10 cellular contexts compared by ENCODE assay signal in genomic region chr16:3689731-3690130, GRCh38. TPM values are rescaled to one million over a fixed set of nuclear protein-coding genes. Genes with fewer than 3 reads are reported as not detected.
DNase-seq lines count a peak whose midpoint lies in the region; FAIRE-seq and TF ChIP-seq lines count a peak whose summit lies in the region.
"Had no signal": no experiment of that assay in that cellular context is flagged by ENCODE, and none has a peak within 500 bp of the region (broad histone marks: within the 10 kb centered on the region; RNA-seq: fewer than 3 reads in every experiment).

No MANE protein-coding gene starts in this region.

- H2BK15ac ChIP-seq in mesenchymal stem cell (ENCODE audit: low read depth, poor library complexity, severe bottlenecking) = no peak overlapping the region

- H3K27ac ChIP-seq in GM23248 = peak overlapping the region; percentile 39
- peak overlapping the region; percentile 41 to 54 for H3K27ac ChIP-seq in ascending aorta
- H3K27ac ChIP-seq in mesenchymal stem cell (ENCODE audit: low read length, poor library complexity, severe bottlenecking) = no peak overlapping the region
- H3K27ac ChIP-seq in substantia nigra (ENCODE audit: low read depth, low read length, poor library complexity, severe bottlenecking) = peak overlapping the region; percentile 13
- H3K27ac ChIP-seq: VCaP had no signal

- H3K4me2 ChIP-seq in GM23248 (ENCODE audit: unreplicated experiment) = no peak overlapping the region
- H3K4me2 ChIP-seq in mesenchymal stem cell (ENCODE audit: low read length, poor library complexity, severe bottlenecking) = no peak overlapping the region

- H3K14ac ChIP-seq in mesenchymal stem cell (ENCODE audit: low read length in 2 of 2) = no peak overlapping the region

- intact Hi-C loops in ascending aorta (cut with DNase I) = loop anchor here (1.0 kb wide), 1 partner anchor 191 kb away; the partner anchor contains the start of gene CREBBP

- H2BK12ac ChIP-seq in mesenchymal stem cell (ENCODE audit: low read length in 2 of 2) = no peak overlapping the region

- peaks cover 21% of the 10 kb centered on the region for H3K79me1 ChIP-seq in mesenchymal stem cell (replicated peaks; ENCODE audit: low read length, poor library complexity, severe bottlenecking)

- H3K4me1 ChIP-seq in GM23248 (ENCODE audit: insufficient read depth) = peaks cover 14% of the 10 kb centered on the region
- peaks cover 0 to 9% of the 10 kb centered on the region in 2 donors for H3K4me1 ChIP-seq in ascending aorta
- peaks cover 3% of the 10 kb centered on the region for H3K4me1 ChIP-seq in mesenchymal stem cell (ENCODE audit: control insufficient read depth, insufficient read depth, low read depth, low read length)
- H3K4me1 ChIP-seq: Caco-2 had no signal

- no peaks in the 10 kb centered on the region for H3K27me3 ChIP-seq in GM23248 (replicated peaks; ENCODE audit: insufficient read depth)
- no peaks in the 10 kb centered on the region for H3K27me3 ChIP-seq in ascending aorta
- no peaks in the 10 kb centered on the region for H3K27me3 ChIP-seq in mesenchymal stem cell (ENCODE audit: control insufficient read depth in 1 of 2, insufficient read depth in 1 of 2, low read length in 2 of 2)

- H3K9me2 ChIP-seq in GM23248 (ENCODE audit: insufficient read depth) = no peaks in the 10 kb centered on the region

- WGBS in GM23248 (ENCODE audit: low coverage in 1 of 2, low lambda C conversion rate in 2 of 2, missing lambda C conversion rate in 2 of 2), 2 experiments = 56 to 58% methylated on average over 7 of the region's 7 CpGs
- WGBS in mesenchymal stem cell = 91% methylated on average over 7 of the region's 7 CpGs

- 0 out of 2 replicates have a peak, but pooled peaks cover 15% of the 10 kb centered on the region for H3K79me2 ChIP-seq in GM23248 (ENCODE audit: insufficient read depth)

- DNase-seq in GM23248 (peak; percentile 28), ascending aorta (ENCODE audit: low spot score in 2 of 2) (no peak), mesenchymal stem cell (no peak), substantia nigra (lab: John Stamatoyannopoulos, UW) (no peak), HTR-8/SVneo (ENCODE audit: insufficient read length, low spot score) (no peak), mucosa of gallbladder (ENCODE audit: low spot score) (no peak), GOT3 (lab: John Stamatoyannopoulos, UW) (no peak)

- H4K20me1 ChIP-seq in GM23248 (ENCODE audit: insufficient read depth) = no peaks in the 10 kb centered on the region

- peak overlapping the region; percentile 48 for H4K8ac ChIP-seq in mesenchymal stem cell (ENCODE audit: low read length)

- no peak overlapping the region for H2AK5ac ChIP-seq in mesenchymal stem cell (ENCODE audit: low read length, severe bottlenecking)

- H2AFZ ChIP-seq in GM23248 (no peak overlapping the region; the same call in 1 of the 2 replicates), mesenchymal stem cell (ENCODE audit: low read depth, low read length) (no peak overlapping the region)

- H3K36me3 ChIP-seq in GM23248 (ENCODE audit: low read depth) = peaks cover 11% of the 10 kb centered on the region; the same call in 1 of the 2 replicates
- peaks cover 14 to 33% of the 10 kb centered on the region in 2 donors for H3K36me3 ChIP-seq in ascending aorta
- peaks cover 35 to 37% of the 10 kb centered on the region in 2 experiments for H3K36me3 ChIP-seq in mesenchymal stem cell (ENCODE audit: control insufficient read depth in 1 of 2, insufficient read depth in 2 of 2, low read depth in 1 of 2, low read length in 2 of 2)

- H3K9me3 ChIP-seq in GM23248 (ENCODE audit: low read depth) = no peaks in the 10 kb centered on the region
- H3K9me3 ChIP-seq in ascending aorta = no peaks in the 10 kb centered on the region
- H3K9me3 ChIP-seq in mesenchymal stem cell (ENCODE audit: control insufficient read depth, low read length) = no peaks in the 10 kb centered on the region
- H3K9me3 ChIP-seq: Caco-2 had no signal

- no peak for FAIRE-seq in HTR-8/SVneo (lab: Jason Lieb, UNC)
- FAIRE-seq: islet of Langerhans had no signal

- H3K4me3 ChIP-seq in GM23248 (no peak overlapping the region), ascending aorta (no peak overlapping the region), mesenchymal stem cell (ENCODE audit: insufficient read depth in 1 of 2, low read depth in 1 of 2, low read length in 2 of 2) (no peak overlapping the region)

- H3K23ac ChIP-seq in mesenchymal stem cell (ENCODE audit: low read length in 2 of 2) = no peak overlapping the region

- H3K9ac ChIP-seq in GM23248 = peak overlapping the region; percentile 35
- H3K9ac ChIP-seq in mesenchymal stem cell (ENCODE audit: low read length) = peak overlapping the region; percentile 88

- no peak overlapping the region for H3K18ac ChIP-seq in mesenchymal stem cell (ENCODE audit: low read depth in 1 of 2, low read length in 2 of 2)

- no peak overlapping the region for H4K91ac ChIP-seq in mesenchymal stem cell (ENCODE audit: low read length)

- 0 out of 2 replicates have a peak, but pooled peaks cover 8% of the 10 kb centered on the region for H3F3A ChIP-seq in GM23248 (ENCODE audit: insufficient read depth)

- no peak overlapping the region for H3K4ac ChIP-seq in mesenchymal stem cell (ENCODE audit: low read depth in 1 of 2, low read length in 2 of 2)

- H2BK120ac ChIP-seq in mesenchymal stem cell (ENCODE audit: low read depth, low read length) = no peak overlapping the region

- no peak for TF ChIP-seq CTCF in ascending aorta (IDR thresholded peaks at IDR 0.05)

- H2BK5ac ChIP-seq in mesenchymal stem cell (ENCODE audit: low read depth, low read length, poor library complexity, severe bottlenecking) = no peak overlapping the region

- in situ Hi-C loops in GM23248 (cut with MboI) = no loop called here

RNA-seq across cellular contexts. Expression of gene TRAP1, which starts 27.6 kb away (rescaled TPM):
- 59.8 and 73.4 TPM in 2 replicates for total RNA-seq in GM23248 (2014; rRNA removed; shearing (Covaris generic))
- 56.6 and 57.4 TPM in 2 replicates for polyA plus RNA-seq in GM23248 (2016; fragmentation: Nextera tagmentation; extraction: Ambion mirVana)
- total RNA-seq in ascending aorta = 169 TPM
- polyA plus RNA-seq in mesenchymal stem cell (2013, experiment 1 of 2) = 45.0 TPM
- polyA plus RNA-seq in mesenchymal stem cell (2013, experiment 2 of 2) = 44.5 TPM
- 101 TPM for total RNA-seq in mucosa of gallbladder

RNA-seq across cellular contexts. Expression of gene DNASE1, which starts 35.2 kb away (rescaled TPM):
- 4.3 and 6.7 TPM in 2 replicates for total RNA-seq in GM23248 (2014; rRNA removed; shearing (Covaris generic))
- polyA plus RNA-seq in GM23248 (2016; fragmentation: Nextera tagmentation; extraction: Ambion mirVana) = 3.4 and 4.2 TPM in 2 replicates
- total RNA-seq in ascending aorta (51.2 TPM), mucosa of gallbladder (24.0 TPM)
- 3.6 TPM for polyA plus RNA-seq in mesenchymal stem cell (2013, experiment 1 of 2)
- 3.5 TPM for polyA plus RNA-seq in mesenchymal stem cell (2013, experiment 2 of 2)
